Comparison of ENCODE assay signal across 9 cellular contexts in genomic region chr1:46536527-46536926, GRCh38. TPM values are rescaled to one million over a fixed set of nuclear protein-coding genes. Genes with fewer than 3 reads are reported as not detected.
"Had no signal": no experiment of that assay in that cellular context is flagged by ENCODE, and none has a peak within 500 bp of the region (broad histone marks: within the 10 kb centered on the region; RNA-seq: fewer than 3 reads in every experiment).

No MANE protein-coding gene starts in this region.

- ATAC-seq: GM23338 had no signal

- H3K27ac Mint-ChIP-seq: GM23338, H9, HFFc6 had no signal

- H3K9me3 Mint-ChIP-seq: GM23338, HFFc6 had no signal

- H3K4me3 ChIP-seq: GM23338 had no signal

- H3K4me2 ChIP-seq: GM23338 had no signal

- DNase-seq: H9, HCEC 1CT, HFFc6, IMR-90, KBM-7 had no signal

- H3K27ac ChIP-seq: HL-60 had no signal

- H2AFZ ChIP-seq: GM23338 had no signal

- H3K4me3 Mint-ChIP-seq: GM23338, H9, HFFc6 had no signal

RNA-seq across cellular contexts. Expression of gene KNCN, which starts 14.9 kb away (rescaled TPM):
- total RNA-seq: GM23338, H1, H9, HFFc6, HT1080, IMR-90 had no signal

RNA-seq across cellular contexts. Expression of gene DMBX1, which starts 46.9 kb away (rescaled TPM):
- total RNA-seq: GM23338, HFFc6, HT1080, IMR-90 had no signal
